Comparison of ENCODE assay signal across 2 cellular contexts in genomic region chr22:40120783-40121182, GRCh38.
TF ChIP-seq lines count a peak whose summit lies in the region.

No MANE protein-coding gene starts in this region.

TF ChIP-seq in endothelial cell of umbilical vein, 7 proteins besides CTCF, POLR2A, EP300 and RAD21:
- no peak for TF ChIP-seq GATA2 (IDR thresholded peaks at IDR 0.05; ENCODE audit: insufficient read depth, insufficient read length, low read depth, low read length)
- TF ChIP-seq FOS (IDR thresholded peaks at IDR 0.05; ENCODE audit: borderline replicate concordance, insufficient read depth, low read length) = no peak
- no peak for TF ChIP-seq MYC (IDR thresholded peaks at IDR 0.05; ENCODE audit: low read depth, low read length)
- TF ChIP-seq MAX (IDR thresholded peaks at IDR 0.05; ENCODE audit: insufficient read depth, insufficient read length) = no peak
- no peak for TF ChIP-seq EZH2 (IDR thresholded peaks at IDR 0.05; ENCODE audit: borderline replicate concordance, low read depth, low read length, severe bottlenecking)
- TF ChIP-seq POLR2AphosphoS5 (IDR thresholded peaks at IDR 0.05; ENCODE audit: insufficient read depth, low read depth, low read length) = no peak
- no peak for TF ChIP-seq JUN (IDR thresholded peaks at IDR 0.05; ENCODE audit: borderline replicate concordance, insufficient read depth, insufficient read length, low read depth)

TF ChIP-seq in neural cell, 6 proteins besides CTCF, POLR2A, EP300 and RAD21:
- TF ChIP-seq POLR2AphosphoS5 (IDR thresholded peaks at IDR 0.05) (no peak), REST (IDR thresholded peaks at IDR 0.05; ENCODE audit: borderline replicate concordance) (no peak), MXI1 (conservative IDR thresholded peaks at IDR 0.05; ENCODE audit: poor library complexity, severe bottlenecking) (no peak), TAF1 (IDR thresholded peaks at IDR 0.05; ENCODE audit: low read depth) (no peak), EZH2 (IDR thresholded peaks at IDR 0.05; ENCODE audit: borderline replicate concordance, insufficient read depth, low read length, poor library complexity, severe bottlenecking) (no peak), SMC3 (conservative IDR thresholded peaks at IDR 0.05; ENCODE audit: poor library complexity) (no peak)
